8 cellular contexts compared by ENCODE assay signal in the genomic region with DNA sequence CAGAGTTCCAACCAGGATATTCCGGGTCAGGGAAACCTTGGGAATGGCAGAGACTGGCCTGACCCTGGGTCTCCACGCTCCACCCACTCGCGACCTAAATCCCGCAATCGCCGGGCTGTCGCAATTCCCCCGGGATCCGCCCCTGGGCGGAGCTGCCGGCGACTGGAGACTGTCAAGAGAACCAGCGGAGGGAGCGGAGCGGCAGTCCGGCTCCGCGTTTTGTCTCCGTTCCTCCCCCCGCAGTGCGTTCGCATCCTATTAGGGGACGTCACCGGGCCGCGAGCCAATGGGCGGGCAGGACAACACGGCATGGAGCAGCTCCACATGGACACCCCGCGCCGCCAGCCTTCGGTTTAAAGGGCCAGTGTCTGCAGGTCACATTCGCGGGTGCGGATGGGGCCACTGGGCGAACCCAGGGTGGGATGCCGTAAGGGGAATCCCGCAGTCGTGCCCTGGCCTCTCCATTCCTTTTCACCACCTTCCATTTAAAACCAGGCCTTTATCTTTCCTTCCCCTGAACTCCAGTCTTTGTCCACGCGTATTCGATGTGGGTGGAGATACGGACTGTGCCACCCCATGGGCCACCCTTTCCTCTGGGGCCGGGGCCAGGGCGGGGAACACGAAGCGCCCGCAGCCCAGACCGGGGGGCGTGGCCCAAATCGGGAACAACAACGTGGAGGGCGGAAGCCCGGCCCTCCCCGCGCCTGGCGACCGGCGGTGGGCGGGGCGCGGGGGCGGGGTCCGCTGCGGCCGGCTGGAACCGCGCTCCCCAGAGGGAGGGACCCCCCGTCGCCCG. TPM values are rescaled to one million over a fixed set of nuclear protein-coding genes. Genes with fewer than 3 reads are reported as not detected.
A peak's percentile ranks its signal among the peaks of the same experiment; 100 is the strongest.
DNase-seq lines count a peak whose midpoint lies in the region; ATAC-seq, FAIRE-seq and TF ChIP-seq lines count a peak whose summit lies in the region.

No MANE protein-coding gene starts in this region.

- TF ChIP-seq CTCF in A673 (conservative IDR thresholded peaks at IDR 0.05; ENCODE audit: low read depth, low read length) (no peak), activated B cell treated with CpG ODN at 0.5 μM for 24 hours (IDR thresholded peaks at IDR 0.05) (no peak)

- no peaks in the 10 kb centered on the region for H3K27me3 ChIP-seq in A673 (replicated peaks; ENCODE audit: insufficient read depth, low read depth, low read length, poor library complexity)
- H3K27me3 ChIP-seq in small intestine (ENCODE audit: control insufficient read depth in 2 of 2, insufficient read depth in 2 of 2, low read length in 2 of 2) = no peaks in the 10 kb centered on the region

- FAIRE-seq in small intestine (lab: Jason Lieb, UNC) = no peak

- H3K27ac ChIP-seq in A673 (ENCODE audit: low read depth, low read length, poor library complexity, severe bottlenecking) = peak overlapping the region; percentile 99
- H3K27ac ChIP-seq in caudate nucleus (ENCODE audit: low read depth, low read length) = peak overlapping the region; percentile 98
- H3K27ac ChIP-seq in small intestine (ENCODE audit: low read depth in 1 of 2, low read length in 1 of 2) = peak overlapping the region; percentile 88 to 96

- ATAC-seq in GM18873 (IDR thresholded peaks at IDR 0.05; ENCODE audit: low FRiP score, unreplicated experiment) = peak; percentile 53
- ATAC-seq in HG03139 (IDR thresholded peaks at IDR 0.05; ENCODE audit: unreplicated experiment) = peak; percentile 41
- peak; percentile 58 for ATAC-seq in activated B cell treated with CpG ODN at 0.5 μM for 24 hours (ENCODE audit: low read depth)

- intact Hi-C loops in A673 (cut with micrococcal nuclease; ENCODE audit: unreplicated experiment) (no loop called here), activated B cell treated with CpG ODN at 0.5 μM for 24 hours (cut with micrococcal nuclease) (loop anchor here (1.0 to 5.0 kb wide), 13 partner anchors 9 to 1566 kb away; a partner anchor contains a TSS)

- H3K9me3 Mint-ChIP-seq in activated B cell treated with CpG ODN at 0.5 μM for 24 hours = no peaks in the 10 kb centered on the region

- DNase-seq in A673 (ENCODE audit: low spot score) (peak; percentile 100), NCI-H2227 treated with DMSO at 0.1 percent for 48 hours (lab: John Stamatoyannopoulos, UW) (peak; percentile 94), activated B cell treated with CpG ODN at 0.5 μM for 24 hours (peak; percentile 99), caudate nucleus (lab: John Stamatoyannopoulos, UW) (peak; percentile 89 to 100 (median 99)), iPS-NIHi7 (ENCODE audit: extremely low spot score) (peak; percentile 92), small intestine (peak; percentile 99)

- peaks cover 14% of the 10 kb centered on the region for H3K36me3 Mint-ChIP-seq in activated B cell treated with CpG ODN at 0.5 μM for 24 hours (ENCODE audit: low read depth)

- peaks cover 39% of the 10 kb centered on the region for H3K4me1 Mint-ChIP-seq in activated B cell treated with CpG ODN at 0.5 μM for 24 hours

- no peaks in the 10 kb centered on the region for H3K9me3 ChIP-seq in A673 (ENCODE audit: low read depth, low read length, poor library complexity, severe bottlenecking)
- H3K9me3 ChIP-seq in small intestine (ENCODE audit: control insufficient read depth, low read depth) = no peaks in the 10 kb centered on the region

- no TSS peak for BruUV-seq in A673 (replicated peaks; lab: Mats Ljungman, UMichigan)

- CTCF ChIA-PET in A673 (lab: Charles Lee) (interaction anchor here (1.6 to 1.7 kb wide), 2 partner anchors 14 to 20 kb away, joined by 6 to 8 read pairs; no protein-coding TSS in a partner anchor), activated B cell treated with CpG ODN at 0.5 μM for 24 hours (lab: Charles Lee) (interaction anchor here (1.0 to 6.7 kb wide), 3 partner anchors 9 to 19 kb away, joined by 6 to 45 read pairs (median 9); no protein-coding TSS in a partner anchor)

- H3K4me3 ChIP-seq in A673 (ENCODE audit: low read depth, low read length, poor library complexity, severe bottlenecking) (peak overlapping the region; percentile 96), small intestine (ENCODE audit: low read depth in 1 of 2, low read length in 2 of 2) (peak overlapping the region; percentile 50 to 81)

- H3K4me1 ChIP-seq in A673 (ENCODE audit: insufficient read depth, low read length, poor library complexity, severe bottlenecking) = peaks cover 72% of the 10 kb centered on the region
- H3K4me1 ChIP-seq in small intestine (ENCODE audit: control insufficient read depth in 2 of 2, insufficient read depth in 1 of 2, low read depth in 1 of 2, low read length in 1 of 2) = peaks cover 13 to 24% of the 10 kb centered on the region in 2 donors

- POLR2A ChIA-PET in A673 (lab: Charles Lee; ENCODE audit: low non-redundant PET) (interaction anchor here (0.6 kb wide), 2 partner anchors 8 to 351 kb away, joined by 3 to 9 read pairs; no protein-coding TSS in a partner anchor), activated B cell treated with CpG ODN at 0.5 μM for 24 hours (lab: Charles Lee) (interaction anchor here (0.6 to 4.0 kb wide), 7 partner anchors 9 to 309 kb away, joined by 3 to 103 read pairs (median 14); a partner anchor contains a TSS)

- H3K36me3 ChIP-seq in A673 (ENCODE audit: insufficient read depth, low read length, poor library complexity, severe bottlenecking) (no peaks in the 10 kb centered on the region), small intestine (ENCODE audit: control insufficient read depth in 2 of 2, insufficient read depth in 2 of 2, low read length in 2 of 2) (no peaks in the 10 kb centered on the region)

- 0% methylated on average over 55 to 72 of the region's 72 CpGs for WGBS in small intestine, 3 donors

- peak overlapping the region; percentile 94 for H3K4me3 Mint-ChIP-seq in activated B cell treated with CpG ODN at 0.5 μM for 24 hours

- peak overlapping the region; percentile 99 for H3K27ac Mint-ChIP-seq in activated B cell treated with CpG ODN at 0.5 μM for 24 hours

- H3K27me3 Mint-ChIP-seq in activated B cell treated with CpG ODN at 0.5 μM for 24 hours = no peaks in the 10 kb centered on the region

RNA-seq across cellular contexts. Expression of a gene that starts 0.8 kb away (rescaled TPM):
- 32.1 and 33.4 TPM in 2 replicates for total RNA-seq in A673 (2021)
- total RNA-seq in activated B cell treated with CpG ODN at 0.5 μM for 24 hours = 24.3 and 31.3 TPM in 2 replicates
- 10 to 100 TPM in 1 of 3 donors, 1 to 10 TPM in 2; 4.2 to 11.6 (median 4.6) TPM for polyA plus RNA-seq in small intestine

Comparison
In these comparisons a context has a peak if more than half of its experiments do, and no peak if none do; other contexts are left out.
1. Peak in every context shown above with its lines: DNase-seq, ATAC-seq, H3K4me3 ChIP-seq and H3K27ac ChIP-seq.